ENCODE assay signal across 9 cellular contexts in the genomic region with DNA sequence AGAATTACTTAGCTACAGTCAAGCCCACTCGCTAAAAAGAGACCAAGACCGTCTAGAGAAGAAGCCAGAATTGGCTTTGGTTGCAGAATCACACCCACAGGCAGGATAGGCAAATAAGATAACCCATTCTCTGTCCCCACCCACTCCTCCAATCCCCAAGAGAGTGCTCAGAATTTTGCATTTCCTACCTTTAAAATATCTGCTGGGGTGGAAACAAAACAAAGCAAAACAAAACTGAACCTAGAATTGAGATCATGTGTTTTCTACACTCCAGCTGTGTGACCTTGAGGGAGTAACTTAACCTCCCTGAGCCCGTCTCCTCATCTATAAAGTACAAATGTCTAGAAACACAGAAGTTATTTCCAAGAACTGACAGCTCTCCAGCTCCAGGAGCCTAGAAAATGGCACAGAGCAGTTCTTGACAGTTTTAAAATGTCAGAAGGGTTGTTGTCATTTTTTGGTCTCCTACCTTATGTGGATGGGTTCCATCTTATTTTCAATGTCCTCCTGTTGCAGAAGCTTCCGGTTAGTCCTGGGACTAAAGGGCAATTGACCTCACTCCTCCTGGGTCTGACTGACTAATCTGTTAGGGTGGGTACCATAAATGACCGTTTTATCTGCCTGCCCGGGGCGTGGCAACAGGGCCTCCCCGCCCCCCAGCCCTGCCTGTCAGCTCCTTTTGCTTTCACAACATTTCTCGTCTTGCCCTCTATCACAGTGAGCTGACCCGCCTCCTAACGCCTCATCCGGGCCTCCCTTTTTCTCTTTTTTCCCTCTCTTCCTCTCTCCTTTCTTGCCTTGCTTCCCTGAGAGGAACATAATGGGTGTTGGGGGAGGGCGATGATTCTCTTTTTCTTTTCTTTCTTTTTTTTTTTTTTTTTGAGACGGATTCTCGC.
DNase-seq lines count a peak whose midpoint lies in the region; FAIRE-seq and TF ChIP-seq lines count a peak whose summit lies in the region.
"Had no signal": no experiment of that assay in that cellular context is flagged by ENCODE, and none has a peak within 500 bp of the region (broad histone marks: within the 10 kb centered on the region; RNA-seq: fewer than 3 reads in every experiment).

No MANE protein-coding gene starts in this region.

- no peaks in the 10 kb centered on the region for H3K23me2 ChIP-seq in H1 (ENCODE audit: low read depth, low read length)

- H2BK120ac ChIP-seq in H1 (replicated peaks; ENCODE audit: low read depth, low read length), result no peak overlapping the region

- TF ChIP-seq EP300 in H1 (IDR thresholded peaks at IDR 0.05; ENCODE audit: borderline replicate concordance in 1 of 2, low read depth in 2 of 2, low read length in 2 of 2), result no peak

- no peak overlapping the region for H3K14ac ChIP-seq in H1 (ENCODE audit: insufficient read length)

- H3K27ac ChIP-seq in H1 (ENCODE audit: low read depth, low read length) (no peak overlapping the region), rectal smooth muscle tissue (ENCODE audit: low read depth, low read length) (peak overlapping the region; percentile 7)

- H4K91ac ChIP-seq in H1 (replicated peaks; ENCODE audit: insufficient read length, low read length), result no peak overlapping the region

- H2BK20ac ChIP-seq in H1 (ENCODE audit: low read length), result no peak overlapping the region

- no peak overlapping the region for H3K4me3 ChIP-seq in H1 (ENCODE audit: extremely low read depth in 1 of 4, insufficient read depth in 2 of 4, low read depth in 3 of 4, low read length in 4 of 4)
- H3K4me3 ChIP-seq in rectal smooth muscle tissue (ENCODE audit: low read length), result peak overlapping the region; percentile 59

- DNase-seq in DMS53 (lab: John Stamatoyannopoulos, UW), result peak; percentile 23
- no peak for DNase-seq in DMS53 treated with DMSO at 0.1 percent for 48 hours (lab: John Stamatoyannopoulos, UW; ENCODE audit: unreplicated experiment)
- peak; percentile 24 for DNase-seq in H4 (ENCODE audit: low spot score)
- peak; percentile 16 for DNase-seq in M059J (ENCODE audit: low read depth)
- DNase-seq in H1 (ENCODE audit: low read depth in 1 of 2, low spot score in 2 of 2), result no peak
- DNase-seq in cortex of kidney (lab: John Stamatoyannopoulos, UW), result no peak
- DNase-seq in HTR-8/SVneo (ENCODE audit: insufficient read length, low spot score), result no peak

- H4K20me1 ChIP-seq in H1 (replicated peaks in 1 of 2; ENCODE audit: control insufficient read depth in 1 of 2, insufficient read depth in 2 of 2, low read length in 2 of 2), result no peaks in the 10 kb centered on the region

- peaks cover 0 to 27% of the 10 kb centered on the region in 2 experiments; a peak in 1 of 4 replicates for H3K79me2 ChIP-seq in H1 (ENCODE audit: control insufficient read depth in 1 of 2, insufficient read depth in 2 of 2, low read length in 2 of 2)

- H2BK12ac ChIP-seq in H1 (ENCODE audit: low read depth, low read length), result no peak overlapping the region; the same call in 1 of the 2 replicates

- no peak overlapping the region for H3K18ac ChIP-seq in H1 (ENCODE audit: extremely low read depth, low read length)

- H3K27me3 ChIP-seq in H1 (replicated peaks in 1 of 4; ENCODE audit: control insufficient read depth in 3 of 4, extremely low read depth in 1 of 4, insufficient read depth in 3 of 4, low read length in 3 of 4) (no peaks in the 10 kb centered on the region), rectal smooth muscle tissue (ENCODE audit: control insufficient read depth, insufficient read depth, low read length) (no peaks in the 10 kb centered on the region)

- H3K4ac ChIP-seq in H1 (replicated peaks; ENCODE audit: insufficient read length, low read depth, low read length), result no peak overlapping the region

- no peak overlapping the region for H2BK15ac ChIP-seq in H1 (ENCODE audit: low read length)

- H3K23ac ChIP-seq in H1 (ENCODE audit: insufficient read length), result no peak overlapping the region

- FAIRE-seq in H1 (lab: Jason Lieb, UNC), result no peak
- no peak for FAIRE-seq in HTR-8/SVneo (lab: Jason Lieb, UNC)
- FAIRE-seq: A204.1 had no signal

- peak overlapping the region; percentile 7; the same call in 1 of the 2 replicates for H4K8ac ChIP-seq in H1 (ENCODE audit: extremely low read depth, insufficient read depth, low read length)

- H3K56ac ChIP-seq in H1 (replicated peaks; ENCODE audit: insufficient read length, low read depth, low read length), result no peak overlapping the region

- H2AFZ ChIP-seq in H1 (ENCODE audit: low read length), result no peak overlapping the region

- no peak overlapping the region; the same call in 1 of the 2 replicates for H2BK5ac ChIP-seq in H1 (ENCODE audit: low read depth, low read length)

- 73% methylated on average over 8 of the region's 15 CpGs; no CpG with 5 or more reads in 1 of the 2 experiments for WGBS in H1 (ENCODE audit: extremely low coverage in 1 of 2, insufficient coverage in 1 of 2, insufficient read length in 1 of 2, insufficient replicate concordance in 2 of 2, low coverage in 1 of 2, low lambda C conversion rate in 2 of 2, missing lambda C conversion rate in 1 of 2), 2 experiments

- POLR2A ChIA-PET in H1 (lab: Charles Lee; ENCODE audit: partially characterized antibody), result interaction anchor here (1.0 kb wide), 1 partner anchor 15 kb away, joined by 3 read pairs; no protein-coding TSS in a partner anchor

- TF ChIP-seq POLR2A in H1 (IDR thresholded peaks at IDR 0.05; ENCODE audit: control extremely low read depth in 1 of 2, low read depth in 2 of 2, low read length in 2 of 2), result no peak

- H4K5ac ChIP-seq in H1 (ENCODE audit: insufficient read length, low read depth, low read length), result no peak overlapping the region

- H3K79me1 ChIP-seq in H1 (ENCODE audit: low read depth, low read length), result no peaks in the 10 kb centered on the region

- peaks cover 3 to 13% (median 5%) of the 10 kb centered on the region in 4 experiments; a peak in 6 of 7 replicates for H3K4me1 ChIP-seq in H1 (replicated peaks in 1 of 4; ENCODE audit: control insufficient read depth in 3 of 4, insufficient read depth in 4 of 4, low read length in 3 of 4)
- no peaks in the 10 kb centered on the region for H3K4me1 ChIP-seq in rectal smooth muscle tissue (ENCODE audit: control insufficient read depth, insufficient read depth, low read length)

- H2AK5ac ChIP-seq in H1 (ENCODE audit: low read depth, low read length), result no peak overlapping the region

- H3K4me2 ChIP-seq in H1 (ENCODE audit: insufficient read depth in 1 of 2, low read depth in 2 of 2, low read length in 2 of 2), result no peak overlapping the region

- no peaks in the 10 kb centered on the region for H3K9me3 ChIP-seq in H1 (ENCODE audit: insufficient read depth in 2 of 2, low read depth in 1 of 2, low read length in 1 of 2)

- H3K9ac ChIP-seq in H1 (replicated peaks in 1 of 4; ENCODE audit: extremely low read depth in 1 of 4, low read depth in 3 of 4, low read length in 3 of 4) (no peak overlapping the region), rectal smooth muscle tissue (ENCODE audit: low read length) (peak overlapping the region; percentile 54)

- H3K36me3 ChIP-seq in H1 (ENCODE audit: control insufficient read depth in 2 of 4, insufficient read depth in 4 of 4, low read length in 3 of 4), result no peaks in the 10 kb centered on the region
- no peaks in the 10 kb centered on the region for H3K36me3 ChIP-seq in rectal smooth muscle tissue (ENCODE audit: control insufficient read depth, insufficient read depth, low read length)

- CTCF ChIA-PET in H1 (lab: Charles Lee; ENCODE audit: partially characterized antibody), result interaction anchor here (0.6 to 1.5 kb wide), 3 partner anchors 23 to 269 kb away, joined by 3 to 7 read pairs (median 5); no protein-coding TSS in a partner anchor

- TF ChIP-seq CTCF in H1 (IDR thresholded peaks at IDR 0.05; ENCODE audit: control extremely low read depth in 1 of 3, insufficient read depth in 1 of 3, low read depth in 1 of 3, low read length in 3 of 3), result no peak

- no peak for TF ChIP-seq RAD21 in H1 (IDR thresholded peaks at IDR 0.05 in 1 of 2, conservative IDR thresholded peaks at IDR 0.05 in 1 of 2; ENCODE audit: low read depth in 2 of 2, low read length in 2 of 2)

TF ChIP-seq in H1, 55 proteins besides CTCF, POLR2A, EP300 and RAD21:
- TF ChIP-seq YY1 (IDR thresholded peaks at IDR 0.05; ENCODE audit: low read depth, low read length) (no peak), JUND (IDR thresholded peaks at IDR 0.05; ENCODE audit: low read length) (no peak), RXRA (IDR thresholded peaks at IDR 0.05; ENCODE audit: insufficient read depth, low read depth, low read length) (no peak), RFX5 (IDR thresholded peaks at IDR 0.05; ENCODE audit: borderline replicate concordance, low read depth, low read length) (no peak), CBX5 (IDR thresholded peaks at IDR 0.05; ENCODE audit: low read depth, low read length) (no peak), KDM1A (IDR thresholded peaks at IDR 0.05; ENCODE audit: borderline replicate concordance, low read length) (no peak), CREB1 (IDR thresholded peaks at IDR 0.05) (no peak), USF2 (IDR thresholded peaks at IDR 0.05; ENCODE audit: low read length) (no peak), ATF2 (IDR thresholded peaks at IDR 0.05; ENCODE audit: low read length) (no peak), MAFK (IDR thresholded peaks at IDR 0.05; ENCODE audit: low read depth, low read length) (no peak)

Comparison
In these comparisons a context has a peak if more than half of its experiments do, and no peak if none do; other contexts are left out.
1. DNase-seq: peak in DMS53 (single experiment), H4 (single experiment) and M059J (single experiment); none in DMS53 treated with DMSO at 0.1 percent for 48 hours (single experiment), H1 (0 of 2), cortex of kidney (single experiment) and HTR-8/SVneo (single experiment).